ENCODE assay signal across 20 cellular contexts in genomic region chr5:133642153-133642552, GRCh38.
DNase-seq lines count a peak whose midpoint lies in the region; ATAC-seq and TF ChIP-seq lines count a peak whose summit lies in the region.
"Had no signal": no experiment of that assay in that cellular context is flagged by ENCODE, and none has a peak within 500 bp of the region (broad histone marks: within the 10 kb centered on the region; RNA-seq: fewer than 3 reads in every experiment).

No MANE protein-coding gene starts in this region.

- DNase-seq in WERI-Rb-1 (peak; percentile 13), iPS-NIHi7 (ENCODE audit: extremely low spot score) (peak; percentile 3), NCI-H1417 treated with DMSO at 0.1 percent for 48 hours (lab: John Stamatoyannopoulos, UW) (no peak), NCI-H187 treated with DMSO at 0.1 percent for 48 hours (lab: John Stamatoyannopoulos, UW) (no peak)
- DNase-seq in effector memory CD4-positive, alpha-beta T cell: no peak
- DNase-seq: 8988T; ACHN; C1 segment of cervical spinal cord; Calu3; CD4-positive, alpha-beta memory T cell; COR-L47; DMS53; DMS79 treated with DMSO at 0.1 percent for 48 hours; GOT3; HFFc6 had no signal

- TF ChIP-seq CTCF in DOHH2 (IDR thresholded peaks at IDR 0.05; ENCODE audit: low read depth, low read length, poor library complexity, severe bottlenecking): no peak
- TF ChIP-seq CTCF in WERI-Rb-1 (IDR thresholded peaks at IDR 0.05; ENCODE audit: low read depth, low read length): no peak

- H3K4me1 Mint-ChIP-seq in stimulated activated memory B cell treated with anti-CD40 and anti-IgM and Interleukin-4, amounts not matched to agents 10 μg/mL and 1 μg/mL and 100 μg/mL, for 72 hours: peaks cover 6% of the 10 kb centered on the region
- H3K4me1 Mint-ChIP-seq: CD4-positive, alpha-beta memory T cell had no signal

- peaks cover 31% of the 10 kb centered on the region for H3K4me1 ChIP-seq in DOHH2 (ENCODE audit: control insufficient read depth, low read length)
- H3K4me1 ChIP-seq in effector memory CD4-positive, alpha-beta T cell (ENCODE audit: control insufficient read depth, insufficient read depth, low read length, poor library complexity, severe bottlenecking): no peaks in the 10 kb centered on the region
- H3K4me1 ChIP-seq: A549, HAP-1 had no signal

- no peaks in the 10 kb centered on the region for H3F3A ChIP-seq in DOHH2 (ENCODE audit: control insufficient read depth, insufficient read depth)

- H3K27ac ChIP-seq in DOHH2 (ENCODE audit: low read depth, low read length) (0 out of 2 replicates have a peak overlapping the region, but pooled peaks have one; percentile 7), WERI-Rb-1 (no peak overlapping the region)
- no peak overlapping the region for H3K27ac ChIP-seq in effector memory CD4-positive, alpha-beta T cell (ENCODE audit: insufficient read depth, low read length, poor library complexity, severe bottlenecking)
- H3K27ac ChIP-seq: A549 had no signal

- H3K27me3 ChIP-seq in DOHH2 (ENCODE audit: control insufficient read depth, low read length) (no peaks in the 10 kb centered on the region), WERI-Rb-1 (ENCODE audit: insufficient read depth, low read depth, severe bottlenecking) (no peaks in the 10 kb centered on the region)
- H3K27me3 ChIP-seq in effector memory CD4-positive, alpha-beta T cell (replicated peaks; ENCODE audit: control insufficient read depth, insufficient read depth, low read length, poor library complexity, severe bottlenecking): no peaks in the 10 kb centered on the region

- ATAC-seq in stimulated activated memory B cell treated with anti-CD40 and anti-IgM and Interleukin-4, amounts not matched to agents 10 μg/mL and 1 μg/mL and 100 μg/mL, for 72 hours: peak; percentile 24
- no peak for ATAC-seq in HG03565 (IDR thresholded peaks at IDR 0.05; ENCODE audit: unreplicated experiment)
- ATAC-seq: A549 had no signal

- no peaks in the 10 kb centered on the region for H3K79me2 ChIP-seq in DOHH2 (ENCODE audit: control insufficient read depth, low read length)

- H3K9me2 ChIP-seq in DOHH2 (replicated peaks; ENCODE audit: control insufficient read depth, low read length): no peaks in the 10 kb centered on the region

- H3K36me3 ChIP-seq in DOHH2 (ENCODE audit: control insufficient read depth, low read length): no peaks in the 10 kb centered on the region
- no peaks in the 10 kb centered on the region for H3K36me3 ChIP-seq in WERI-Rb-1
- H3K36me3 ChIP-seq in effector memory CD4-positive, alpha-beta T cell (ENCODE audit: control insufficient read depth, insufficient read depth, low read length): no peaks in the 10 kb centered on the region
- H3K36me3 ChIP-seq: HAP-1 had no signal

- H3K4me2 ChIP-seq in DOHH2 (ENCODE audit: low read length): peak overlapping the region; percentile 32
- H3K4me2 ChIP-seq: A549 had no signal

- H3K27ac Mint-ChIP-seq in stimulated activated memory B cell treated with anti-CD40 and anti-IgM and Interleukin-4, amounts not matched to agents 10 μg/mL and 1 μg/mL and 100 μg/mL, for 72 hours: no peak overlapping the region
- H3K27ac Mint-ChIP-seq: CD4-positive, alpha-beta memory T cell; HFFc6 had no signal

- no peaks in the 10 kb centered on the region for H4K20me1 ChIP-seq in DOHH2 (ENCODE audit: control insufficient read depth, insufficient read depth, low read depth, low read length)

- H3K4me3 ChIP-seq in DOHH2 (ENCODE audit: low read length) (peak overlapping the region; percentile 13), WERI-Rb-1 (ENCODE audit: low read depth, low read length) (no peak overlapping the region)
- H3K4me3 ChIP-seq in effector memory CD4-positive, alpha-beta T cell (ENCODE audit: insufficient read depth, low read depth, low read length, poor library complexity, severe bottlenecking): no peak overlapping the region
- H3K4me3 ChIP-seq: A549, HAP-1 had no signal

- H3K36me3 Mint-ChIP-seq in stimulated activated memory B cell treated with anti-CD40 and anti-IgM and Interleukin-4, amounts not matched to agents 10 μg/mL and 1 μg/mL and 100 μg/mL, for 72 hours: no peaks in the 10 kb centered on the region
- H3K36me3 Mint-ChIP-seq: CD4-positive, alpha-beta memory T cell had no signal

- H3K9me3 ChIP-seq in DOHH2 (ENCODE audit: control insufficient read depth, insufficient read depth, low read length): no peaks in the 10 kb centered on the region
- H3K9me3 ChIP-seq in WERI-Rb-1 (ENCODE audit: severe bottlenecking): no peaks in the 10 kb centered on the region
- H3K9me3 ChIP-seq in effector memory CD4-positive, alpha-beta T cell (ENCODE audit: control insufficient read depth, low read length): no peaks in the 10 kb centered on the region
- H3K9me3 ChIP-seq: A549, HAP-1 had no signal

- H3K27me3 Mint-ChIP-seq in stimulated activated memory B cell treated with anti-CD40 and anti-IgM and Interleukin-4, amounts not matched to agents 10 μg/mL and 1 μg/mL and 100 μg/mL, for 72 hours: peaks cover 35% of the 10 kb centered on the region

- no peaks in the 10 kb centered on the region for H3K9me3 Mint-ChIP-seq in stimulated activated memory B cell treated with anti-CD40 and anti-IgM and Interleukin-4, amounts not matched to agents 10 μg/mL and 1 μg/mL and 100 μg/mL, for 72 hours
- H3K9me3 Mint-ChIP-seq: HFFc6 had no signal

- no peak overlapping the region for H3K4me3 Mint-ChIP-seq in stimulated activated memory B cell treated with anti-CD40 and anti-IgM and Interleukin-4, amounts not matched to agents 10 μg/mL and 1 μg/mL and 100 μg/mL, for 72 hours
- H3K4me3 Mint-ChIP-seq: CD4-positive, alpha-beta memory T cell; HFFc6 had no signal

Comparison
In these comparisons a context has a peak if more than half of its experiments do, and no peak if none do; other contexts are left out.
1. DNase-seq: peak in WERI-Rb-1 (single experiment) and iPS-NIHi7 (single experiment); none in NCI-H1417 treated with DMSO at 0.1 percent for 48 hours (single experiment), effector memory CD4-positive, alpha-beta T cell (0 of 3) and NCI-H187 treated with DMSO at 0.1 percent for 48 hours (single experiment).